Comparison of ENCODE assay signal across 10 cellular contexts in the genomic region with DNA sequence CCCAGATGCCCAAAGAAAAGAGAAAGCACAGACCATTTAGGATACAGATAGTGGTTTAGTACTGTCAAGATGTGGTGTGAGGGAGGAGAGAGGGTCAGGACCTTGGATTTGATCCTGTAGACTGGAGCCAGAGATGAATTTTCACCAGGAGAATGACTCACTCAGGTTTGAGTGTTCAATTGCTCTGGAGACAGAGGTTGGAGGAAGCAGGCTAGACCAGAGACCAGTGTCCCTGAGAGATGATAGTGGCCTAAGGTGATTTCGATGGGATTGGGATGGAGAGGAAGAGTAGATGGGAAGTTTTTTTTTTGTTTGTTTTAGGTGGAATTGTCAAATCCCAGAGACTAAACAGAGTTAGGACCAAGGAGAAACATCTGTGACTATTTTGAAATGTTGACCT. TPM values are rescaled to one million over a fixed set of nuclear protein-coding genes. Genes with fewer than 3 reads are reported as not detected.
DNase-seq lines count a peak whose midpoint lies in the region; ATAC-seq and TF ChIP-seq lines count a peak whose summit lies in the region.
"Had no signal": no experiment of that assay in that cellular context is flagged by ENCODE, and none has a peak within 500 bp of the region (broad histone marks: within the 10 kb centered on the region; RNA-seq: fewer than 3 reads in every experiment).

No MANE protein-coding gene starts in this region.

- POLR2A ChIA-PET in activated CD4-positive, alpha-beta memory T cell treated with anti-CD3 and anti-CD28 coated beads, Interleukin-2, amount 10 ng/mL, durations not matched to agents 7 days and 5 days (lab: Charles Lee) = interaction anchor here (1.6 to 5.9 kb wide), 2 partner anchors 9 to 199 kb away, joined by 4 to 46 read pairs; no protein-coding TSS in a partner anchor

- peak overlapping the region; percentile 89 for H3K4me3 Mint-ChIP-seq in activated naive CD4-positive, alpha-beta T cell treated with anti-CD3 and anti-CD28 coated beads, Interleukin-2, amount 10 ng/mL, durations not matched to agents 7 days and 5 days
- H3K4me3 Mint-ChIP-seq in activated CD4-positive, alpha-beta memory T cell treated with anti-CD3 and anti-CD28 coated beads, Interleukin-2, amount 10 ng/mL, durations not matched to agents 7 days and 5 days = peak overlapping the region; percentile 88
- peak overlapping the region; percentile 85 to 94 (median 91) for H3K4me3 Mint-ChIP-seq in immature natural killer cell
- H3K4me3 Mint-ChIP-seq in type B pancreatic cell = peak overlapping the region; percentile 90

- no peaks in the 10 kb centered on the region for H3K27me3 Mint-ChIP-seq in activated naive CD4-positive, alpha-beta T cell treated with anti-CD3 and anti-CD28 coated beads, Interleukin-2, amount 10 ng/mL, durations not matched to agents 7 days and 5 days
- H3K27me3 Mint-ChIP-seq in activated CD4-positive, alpha-beta memory T cell treated with anti-CD3 and anti-CD28 coated beads, Interleukin-2, amount 10 ng/mL, durations not matched to agents 7 days and 5 days = no peaks in the 10 kb centered on the region
- H3K27me3 Mint-ChIP-seq in immature natural killer cell (ENCODE audit: low read depth in 3 of 3) = peaks cover 0 to 13% (median 4%) of the 10 kb centered on the region in 3 donors
- no peaks in the 10 kb centered on the region for H3K27me3 Mint-ChIP-seq in type B pancreatic cell

- DNase-seq in activated naive CD4-positive, alpha-beta T cell treated with anti-CD3 and anti-CD28 coated beads, Interleukin-2, amount 10 ng/mL, durations not matched to agents 7 days and 5 days = no peak
- DNase-seq in activated naive CD4-positive, alpha-beta T cell treated with anti-CD3 and anti-CD28 coated beads, Interleukin-2, amount 50 U/mL, for 72 hours (ENCODE audit: low spot score in 2 of 2) = no peak
- DNase-seq in activated CD4-positive, alpha-beta memory T cell treated with anti-CD3 and anti-CD28 coated beads, Interleukin-2, amount 10 ng/mL, durations not matched to agents 7 days and 5 days = no peak
- DNase-seq in immature natural killer cell = no peak
- no peak for DNase-seq in type B pancreatic cell (ENCODE audit: extremely low spot score, unreplicated experiment)
- DNase-seq in NCI-H526 (lab: John Stamatoyannopoulos, UW) = no peak
- DNase-seq in UCSD-AML1 (lab: John Stamatoyannopoulos, UW; ENCODE audit: unreplicated experiment) = no peak
- DNase-seq: effector memory CD4-positive, alpha-beta T cell; NCI-H1092 had no signal

- peaks cover 47% of the 10 kb centered on the region for H3K4me1 Mint-ChIP-seq in activated naive CD4-positive, alpha-beta T cell treated with anti-CD3 and anti-CD28 coated beads, Interleukin-2, amount 10 ng/mL, durations not matched to agents 7 days and 5 days
- H3K4me1 Mint-ChIP-seq in activated CD4-positive, alpha-beta memory T cell treated with anti-CD3 and anti-CD28 coated beads, Interleukin-2, amount 10 ng/mL, durations not matched to agents 7 days and 5 days = peaks cover 56% of the 10 kb centered on the region
- H3K4me1 Mint-ChIP-seq in immature natural killer cell (peaks cover 53 to 76% of the 10 kb centered on the region in 2 donors), type B pancreatic cell (ENCODE audit: unreplicated experiment) (peaks cover 43% of the 10 kb centered on the region)

- CTCF ChIA-PET in activated naive CD4-positive, alpha-beta T cell treated with anti-CD3 and anti-CD28 coated beads, Interleukin-2, amount 10 ng/mL, durations not matched to agents 7 days and 5 days (lab: Charles Lee) = no interaction called here
- CTCF ChIA-PET in activated CD4-positive, alpha-beta memory T cell treated with anti-CD3 and anti-CD28 coated beads, Interleukin-2, amount 10 ng/mL, durations not matched to agents 7 days and 5 days (lab: Charles Lee) = interaction anchor here (1.1 to 4.3 kb wide), 3 partner anchors 140 to 199 kb away, joined by 3 to 13 read pairs (median 8); no protein-coding TSS in a partner anchor

- H3K36me3 Mint-ChIP-seq in activated naive CD4-positive, alpha-beta T cell treated with anti-CD3 and anti-CD28 coated beads, Interleukin-2, amount 10 ng/mL, durations not matched to agents 7 days and 5 days = peaks cover 28% of the 10 kb centered on the region
- peaks cover 16 to 34% of the 10 kb centered on the region in 2 donors for H3K36me3 Mint-ChIP-seq in activated naive CD4-positive, alpha-beta T cell treated with anti-CD3 and anti-CD28 coated beads, Interleukin-2, amount 50 U/mL, for 72 hours
- peaks cover 45% of the 10 kb centered on the region for H3K36me3 Mint-ChIP-seq in activated CD4-positive, alpha-beta memory T cell treated with anti-CD3 and anti-CD28 coated beads, Interleukin-2, amount 10 ng/mL, durations not matched to agents 7 days and 5 days (ENCODE audit: low read depth)
- H3K36me3 Mint-ChIP-seq in immature natural killer cell (peaks cover 0 to 3% (median 0%) of the 10 kb centered on the region in 3 donors), type B pancreatic cell (peaks cover 22% of the 10 kb centered on the region)

- no peak for TF ChIP-seq CTCF in type B pancreatic cell (conservative IDR thresholded peaks at IDR 0.05)

- H3K27ac Mint-ChIP-seq in activated naive CD4-positive, alpha-beta T cell treated with anti-CD3 and anti-CD28 coated beads, Interleukin-2, amount 10 ng/mL, durations not matched to agents 7 days and 5 days = no peak overlapping the region
- H3K27ac Mint-ChIP-seq in activated naive CD4-positive, alpha-beta T cell treated with anti-CD3 and anti-CD28 coated beads, Interleukin-2, amount 50 U/mL, for 72 hours = peak overlapping the region in 1 of 2 donors; percentile 93
- no peak overlapping the region for H3K27ac Mint-ChIP-seq in activated CD4-positive, alpha-beta memory T cell treated with anti-CD3 and anti-CD28 coated beads, Interleukin-2, amount 10 ng/mL, durations not matched to agents 7 days and 5 days
- H3K27ac Mint-ChIP-seq in immature natural killer cell (peak overlapping the region in 4 of 6 donors; percentile 33 to 93 (median 56)), type B pancreatic cell (peak overlapping the region; percentile 88)

- H3K9me3 Mint-ChIP-seq in activated naive CD4-positive, alpha-beta T cell treated with anti-CD3 and anti-CD28 coated beads, Interleukin-2, amount 10 ng/mL, durations not matched to agents 7 days and 5 days = no peaks in the 10 kb centered on the region
- no peaks in the 10 kb centered on the region for H3K9me3 Mint-ChIP-seq in activated naive CD4-positive, alpha-beta T cell treated with anti-CD3 and anti-CD28 coated beads, Interleukin-2, amount 50 U/mL, for 72 hours
- H3K9me3 Mint-ChIP-seq in activated CD4-positive, alpha-beta memory T cell treated with anti-CD3 and anti-CD28 coated beads, Interleukin-2, amount 10 ng/mL, durations not matched to agents 7 days and 5 days = no peaks in the 10 kb centered on the region
- H3K9me3 Mint-ChIP-seq in immature natural killer cell (no peaks in the 10 kb centered on the region), type B pancreatic cell (no peaks in the 10 kb centered on the region)

- ATAC-seq in activated naive CD4-positive, alpha-beta T cell treated with anti-CD3 and anti-CD28 coated beads, Interleukin-2, amount 50 U/mL, for 72 hours = no peak
- no peak for ATAC-seq in HG03135 (IDR thresholded peaks at IDR 0.05; ENCODE audit: unreplicated experiment)

RNA-seq across cellular contexts. Expression of gene CEBPG, which starts 2.3 kb away (rescaled TPM):
- 10 to 100 TPM; 20.3 to 28.8 TPM for total RNA-seq in activated naive CD4-positive, alpha-beta T cell treated with anti-CD3 and anti-CD28 coated beads, Interleukin-2, amount 50 U/mL, for 72 hours
- total RNA-seq in activated CD4-positive, alpha-beta memory T cell treated with anti-CD3 and anti-CD28 coated beads, Interleukin-2, amount 10 ng/mL, durations not matched to agents 7 days and 5 days = 10 to 100 TPM; 30.0 to 31.4 TPM
- 10 to 100 TPM in 2 of 3 donors, 1 to 10 TPM in 1; 7.4 to 14.8 (median 12.3) TPM for polyA plus RNA-seq in immature natural killer cell
- total RNA-seq in type B pancreatic cell (ENCODE audit: low replicate concordance) = 28.7 and 30.1 TPM in 2 replicates

Comparison
In these comparisons a context has a peak if more than half of its experiments do, and no peak if none do; other contexts are left out.
1. H3K27ac Mint-ChIP-seq: peak in immature natural killer cell (4 of 6) and type B pancreatic cell (single experiment); none in activated naive CD4-positive, alpha-beta T cell treated with anti-CD3 and anti-CD28 coated beads, Interleukin-2, amount 10 ng/mL, durations not matched to agents 7 days and 5 days (single experiment) and activated CD4-positive, alpha-beta memory T cell treated with anti-CD3 and anti-CD28 coated beads, Interleukin-2, amount 10 ng/mL, durations not matched to agents 7 days and 5 days (single experiment).
2. Peak in every context shown above with its lines, with median percentiles within 50 percentile points of each other: H3K4me3 Mint-ChIP-seq.